Comparison of ENCODE assay signal across 27 cellular contexts in genomic region chr11:35318309-35318708, GRCh38.
"Had no signal": no experiment of that assay in that cellular context is flagged by ENCODE, and none has a peak within 500 bp of the region (broad histone marks: within the 10 kb centered on the region; RNA-seq: fewer than 3 reads in every experiment).

No MANE protein-coding gene starts in this region.

- H3K27me3 Mint-ChIP-seq: activated CD4-positive, alpha-beta memory T cell treated with anti-CD3 and anti-CD28 coated beads, Interleukin-2, amount 10 ng/mL, durations not matched to agents 7 days and 5 days; activated CD4-positive, alpha-beta T cell treated with anti-CD3 and anti-CD28 coated beads for 36 hours; activated T-cell treated with anti-CD3 and anti-CD28 coated beads, Interleukin-2, amount 50 U/mL, for 24 hours; dendritic cell treated with granulocyte-macrophage colony-stimulating factor and Interleukin-4, amounts not matched to agents 40 ng/mL and 50 ng/mL, for 4 days had no signal

- H3K36me3 ChIP-seq: ascending aorta, brain microvascular endothelial cell had no signal

- H3K4me3 Mint-ChIP-seq: activated CD4-positive, alpha-beta memory T cell treated with anti-CD3 and anti-CD28 coated beads, Interleukin-2, amount 10 ng/mL, durations not matched to agents 7 days and 5 days; activated CD4-positive, alpha-beta T cell treated with anti-CD3 and anti-CD28 coated beads for 36 hours; activated CD4-positive, alpha-beta T cell treated with anti-CD3 and anti-CD28 coated beads, Interleukin-2, amount 10 ng/mL, durations not matched to agents 24 days and 14 days; activated naive CD4-positive, alpha-beta T cell treated with anti-CD3 and anti-CD28 coated beads, Interleukin-2, amount 10 ng/mL, durations not matched to agents 7 days and 5 days; activated naive CD8-positive, alpha-beta T cell treated with anti-CD3 and anti-CD28 coated beads, Interleukin-2, amount 10 ng/mL, durations not matched to agents 7 days and 5 days; activated T-cell treated with anti-CD3 and anti-CD28 coated beads, Interleukin-2, amount 50 U/mL, for 24 hours; central memory CD8-positive, alpha-beta T cell; dendritic cell treated with granulocyte-macrophage colony-stimulating factor and Interleukin-4, amounts not matched to agents 40 ng/mL and 50 ng/mL, for 4 days; endodermal cell had no signal

- H3K4me1 ChIP-seq: ascending aorta had no signal

- H3K9me3 ChIP-seq: ascending aorta had no signal

- H3K27me3 ChIP-seq: ascending aorta, brain microvascular endothelial cell, dorsolateral prefrontal cortex had no signal

- ATAC-seq: activated CD4-positive, alpha-beta T cell treated with anti-CD3 and anti-CD28 coated beads for 36 hours; activated naive CD4-positive, alpha-beta T cell treated with anti-CD3 and anti-CD28 coated beads, Interleukin-2, amount 50 U/mL, for 72 hours; activated T-cell treated with anti-CD3 and anti-CD28 coated beads, Interleukin-2, amount 50 U/mL, for 72 hours; esophagus mucosa had no signal

- H3K27ac ChIP-seq: ascending aorta, brain microvascular endothelial cell, coronary artery had no signal

- H3K27ac Mint-ChIP-seq: activated CD4-positive, alpha-beta memory T cell treated with anti-CD3 and anti-CD28 coated beads, Interleukin-2, amount 10 ng/mL, durations not matched to agents 7 days and 5 days; activated CD4-positive, alpha-beta T cell treated with anti-CD3 and anti-CD28 coated beads for 36 hours; activated CD4-positive, alpha-beta T cell treated with anti-CD3 and anti-CD28 coated beads, Interleukin-2, amount 10 ng/mL, durations not matched to agents 24 days and 14 days; activated naive CD4-positive, alpha-beta T cell treated with anti-CD3 and anti-CD28 coated beads, Interleukin-2, amount 50 U/mL, for 72 hours; activated naive CD8-positive, alpha-beta T cell treated with anti-CD3 and anti-CD28 coated beads, Interleukin-2, amount 10 ng/mL, durations not matched to agents 7 days and 5 days; activated T-cell treated with anti-CD3 and anti-CD28 coated beads, Interleukin-2, amount 50 U/mL, for 24 hours; endodermal cell had no signal

- H3K4me3 ChIP-seq: ascending aorta, coronary artery, dorsolateral prefrontal cortex had no signal

- DNase-seq: activated CD4-positive, alpha-beta memory T cell treated with anti-CD3 and anti-CD28 coated beads, Interleukin-2, amount 10 ng/mL, durations not matched to agents 7 days and 5 days; activated CD4-positive, alpha-beta T cell treated with anti-CD3 and anti-CD28 coated beads for 36 hours; activated CD4-positive, alpha-beta T cell treated with anti-CD3 and anti-CD28 coated beads, Interleukin-2, amount 10 ng/mL, durations not matched to agents 24 days and 14 days; activated CD4-positive, alpha-beta T cell treated with anti-CD3 and anti-CD28 coated beads, Interleukin-2, amount 50 U/mL, for 4 hours; activated CD4-positive, CD25-positive, alpha-beta regulatory T cell; activated CD4-positive, CD25-positive, alpha-beta regulatory T cell treated with anti-CD3 and anti-CD28 coated beads, Interleukin-2, amount 50 U/mL, for 72 hours; activated CD8-positive, alpha-beta memory T cell treated with anti-CD3 and anti-CD28 coated beads, Interleukin-2, amount 50 U/mL, for 48 hours; activated gamma-delta T cell; activated naive CD4-positive, alpha-beta T cell; activated naive CD4-positive, alpha-beta T cell treated with anti-CD3 and anti-CD28 coated beads, Interleukin-2, amount 10 ng/mL, durations not matched to agents 7 days and 5 days; activated naive CD8-positive, alpha-beta T cell treated with anti-CD3 and anti-CD28 coated beads, Interleukin-2, amount 10 ng/mL, durations not matched to agents 7 days and 5 days; activated T-cell treated with anti-CD3 and anti-CD28 coated beads for 4 hours; activated T-cell treated with anti-CD3 and anti-CD28 coated beads, Interleukin-2, amount 50 U/mL, for 24 hours; activated T-cell treated with anti-CD3 and anti-CD28 coated beads, Interleukin-2, amount 50 U/mL, for 72 hours; brain microvascular endothelial cell; dorsolateral prefrontal cortex; effector memory CD4-positive, alpha-beta T cell; endodermal cell; foreskin fibroblast; head of caudate nucleus; T-helper 2 cell had no signal

- H3K9me3 Mint-ChIP-seq: activated CD4-positive, alpha-beta memory T cell treated with anti-CD3 and anti-CD28 coated beads, Interleukin-2, amount 10 ng/mL, durations not matched to agents 7 days and 5 days; activated naive CD4-positive, alpha-beta T cell treated with anti-CD3 and anti-CD28 coated beads, Interleukin-2, amount 10 ng/mL, durations not matched to agents 7 days and 5 days; activated T-cell treated with anti-CD3 and anti-CD28 coated beads, Interleukin-2, amount 50 U/mL, for 24 hours; central memory CD8-positive, alpha-beta T cell; endodermal cell had no signal
